In the genomic region with DNA sequence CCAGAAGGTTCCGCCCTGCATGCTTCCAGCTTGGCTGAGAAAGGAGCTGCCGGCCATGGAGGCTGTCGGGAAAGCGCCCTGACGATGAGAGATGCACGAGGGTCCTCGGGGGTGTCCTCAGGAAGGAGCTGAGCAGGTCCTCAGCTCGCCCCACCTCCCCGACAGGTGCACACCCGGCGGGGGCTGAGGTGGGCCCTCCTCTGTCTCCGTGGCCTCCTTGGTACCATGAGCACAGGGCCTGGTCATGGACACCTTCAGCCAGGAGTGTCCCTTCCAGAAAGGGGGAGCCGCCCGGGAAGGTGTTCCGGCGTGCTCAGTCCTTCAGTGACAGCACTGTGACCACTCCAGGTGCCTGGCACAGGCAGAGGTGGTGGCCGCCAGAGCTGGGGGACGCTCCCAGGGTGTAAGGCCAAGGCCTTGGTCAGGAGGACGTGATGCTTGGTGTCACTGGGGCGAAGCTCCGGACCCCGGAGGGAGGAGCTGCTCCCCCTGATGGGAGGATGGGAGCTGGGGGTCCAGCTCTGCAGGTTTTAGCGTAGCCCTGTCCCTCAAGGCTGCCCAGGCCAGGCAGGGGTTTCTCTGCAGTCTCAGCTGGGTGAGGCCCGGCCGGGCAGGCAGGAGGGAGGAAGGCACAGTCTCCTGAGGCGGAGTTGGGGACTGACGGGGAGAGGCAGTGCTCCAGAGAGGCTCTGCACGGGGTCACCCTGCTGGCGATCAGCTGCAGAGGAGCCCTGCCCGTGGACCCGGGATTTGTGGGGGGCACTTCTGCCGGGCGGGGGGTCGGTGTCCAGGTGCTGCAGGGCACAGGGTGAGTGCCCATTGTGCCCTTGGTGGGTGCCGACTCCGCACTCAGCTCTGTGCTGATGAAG, we compare ENCODE assay signal across 11 cellular contexts. TPM values are rescaled to one million over a fixed set of nuclear protein-coding genes. Genes with fewer than 3 reads are reported as not detected.
DNase-seq lines count a peak whose midpoint lies in the region; TF ChIP-seq lines count a peak whose summit lies in the region.
"Had no signal": no experiment of that assay in that cellular context is flagged by ENCODE, and none has a peak within 500 bp of the region (broad histone marks: within the 10 kb centered on the region; RNA-seq: fewer than 3 reads in every experiment).

No MANE protein-coding gene starts in this region.

- WGBS in esophagus squamous epithelium, 2 donors: 70 to 90% methylated on average over 2 of the region's 36 CpGs
- 96% methylated on average over 31 of the region's 36 CpGs for WGBS in hepatocyte (ENCODE audit: low lambda C conversion rate, missing lambda C conversion rate)

- H4K20me1 ChIP-seq in BLaER1 (no peaks in the 10 kb centered on the region), PC-9 (ENCODE audit: insufficient read depth) (no peaks in the 10 kb centered on the region), OCI-LY7 (ENCODE audit: insufficient read depth, low read length) (no peaks in the 10 kb centered on the region), hepatocyte (ENCODE audit: insufficient read depth, poor library complexity, severe bottlenecking) (no peaks in the 10 kb centered on the region)

- H3K9ac ChIP-seq in BLaER1 (peak overlapping the region; percentile 96), rectal smooth muscle tissue (ENCODE audit: low read length) (no peak overlapping the region)

- H3K36me3 ChIP-seq in BLaER1 (no peaks in the 10 kb centered on the region), PC-9 (ENCODE audit: low read depth) (no peaks in the 10 kb centered on the region), esophagus squamous epithelium (no peaks in the 10 kb centered on the region), rectal smooth muscle tissue (ENCODE audit: control insufficient read depth, insufficient read depth, low read length) (no peaks in the 10 kb centered on the region), OCI-LY7 (ENCODE audit: insufficient read depth, low read length) (no peaks in the 10 kb centered on the region), hepatocyte (replicated peaks; ENCODE audit: insufficient read depth, low read depth) (no peaks in the 10 kb centered on the region)
- H3K36me3 ChIP-seq: cardiac muscle cell had no signal

- CTCF ChIA-PET in PC-9 (lab: Charles Lee) (interaction anchor here (0.6 kb wide), 1 partner anchor 60 kb away, joined by 6 read pairs; no protein-coding TSS in a partner anchor), OCI-LY7 (lab: Charles Lee; ENCODE audit: unreplicated experiment) (no interaction called here)

- H3K27me3 ChIP-seq in BLaER1 (no peaks in the 10 kb centered on the region), PC-9 (ENCODE audit: insufficient read depth, low read depth) (no peaks in the 10 kb centered on the region), esophagus squamous epithelium (peaks cover 0 to 29% (median 0%) of the 10 kb centered on the region in 4 donors), rectal smooth muscle tissue (ENCODE audit: control insufficient read depth, insufficient read depth, low read length) (no peaks in the 10 kb centered on the region), hepatocyte (no peaks in the 10 kb centered on the region)
- H3K27me3 ChIP-seq: cardiac muscle cell had no signal

- peaks cover 18% of the 10 kb centered on the region for H3F3A ChIP-seq in PC-9 (ENCODE audit: insufficient read depth, low read depth)

- intact Hi-C loops in PC-9 (cut with micrococcal nuclease; ENCODE audit: unreplicated experiment): no loop called here
- intact Hi-C loops in esophagus squamous epithelium (cut with DNase I): loop anchor here (10.0 kb wide), 1 partner anchor 135 kb away; no protein-coding TSS in a partner anchor
- intact Hi-C loops in OCI-LY7 (cut with micrococcal nuclease; ENCODE audit: unreplicated experiment): no loop called here

- no peak for TF ChIP-seq POLR2A in esophagus squamous epithelium (IDR thresholded peaks at IDR 0.05)

- H3K4me1 ChIP-seq in BLaER1: peaks cover 60% of the 10 kb centered on the region
- H3K4me1 ChIP-seq in PC-9 (replicated peaks; ENCODE audit: insufficient read depth): peaks cover 19% of the 10 kb centered on the region
- peaks cover 24 to 70% (median 27%) of the 10 kb centered on the region in 3 donors for H3K4me1 ChIP-seq in esophagus squamous epithelium
- no peaks in the 10 kb centered on the region for H3K4me1 ChIP-seq in rectal smooth muscle tissue (ENCODE audit: control insufficient read depth, insufficient read depth, low read length)
- H3K4me1 ChIP-seq in OCI-LY7 (ENCODE audit: insufficient read depth, low read length, poor library complexity, severe bottlenecking): no peaks in the 10 kb centered on the region
- H3K4me1 ChIP-seq in hepatocyte (ENCODE audit: insufficient read depth): no peaks in the 10 kb centered on the region

- H3K4me3 ChIP-seq in BLaER1: peak overlapping the region; percentile 72
- H3K4me3 ChIP-seq in PC-9: no peak overlapping the region
- H3K4me3 ChIP-seq in esophagus squamous epithelium: peak overlapping the region; percentile 46 to 71 (median 57)
- H3K4me3 ChIP-seq in rectal smooth muscle tissue (ENCODE audit: low read length): peak overlapping the region; percentile 66
- H3K4me3 ChIP-seq in OCI-LY7 (ENCODE audit: low read depth, low read length, poor library complexity, severe bottlenecking): no peak overlapping the region
- no peak overlapping the region for H3K4me3 ChIP-seq in hepatocyte
- H3K4me3 ChIP-seq: cardiac muscle cell had no signal

- H3K9me3 ChIP-seq in BLaER1 (peaks cover 14% of the 10 kb centered on the region), PC-9 (ENCODE audit: insufficient read depth, low read depth) (peaks cover 4% of the 10 kb centered on the region; the same call in 1 of the 2 replicates), esophagus squamous epithelium (no peaks in the 10 kb centered on the region), OCI-LY7 (ENCODE audit: low read length) (no peaks in the 10 kb centered on the region), hepatocyte (ENCODE audit: low read depth) (no peaks in the 10 kb centered on the region)

- DNase-seq in PC-9 (no peak), esophagus squamous epithelium (lab: John Stamatoyannopoulos, UW) (no peak), NCI-H2171 treated with DMSO at 0.1 percent for 48 hours (lab: John Stamatoyannopoulos, UW) (no peak), DMS 273 treated with DMSO at 0.1 percent for 48 hours (lab: John Stamatoyannopoulos, UW) (no peak), OCI-LY7 (ENCODE audit: low spot score) (no peak), hepatocyte (ENCODE audit: low spot score) (no peak)
- DNase-seq: CD4-positive, alpha-beta memory T cell; HFFc6 had no signal

- no peak for TF ChIP-seq CTCF in PC-9 (conservative IDR thresholded peaks at IDR 0.05)
- no peak for TF ChIP-seq CTCF in esophagus squamous epithelium (IDR thresholded peaks at IDR 0.05)
- no peak for TF ChIP-seq CTCF in OCI-LY7 (conservative IDR thresholded peaks at IDR 0.05; ENCODE audit: low read length)
- no peak for TF ChIP-seq CTCF in hepatocyte (IDR thresholded peaks at IDR 0.05; ENCODE audit: poor library complexity)

- H2AFZ ChIP-seq in PC-9 (no peak overlapping the region), OCI-LY7 (ENCODE audit: low read length) (no peak overlapping the region), hepatocyte (no peak overlapping the region)

- H3K27ac ChIP-seq in BLaER1: peak overlapping the region; percentile 99
- H3K27ac ChIP-seq in PC-9: no peak overlapping the region
- H3K27ac ChIP-seq in esophagus squamous epithelium: peak overlapping the region; percentile 50 to 84 (median 77)
- no peak overlapping the region for H3K27ac ChIP-seq in rectal smooth muscle tissue (ENCODE audit: low read depth, low read length)
- H3K27ac ChIP-seq in OCI-LY7 (ENCODE audit: low read depth, low read length, poor library complexity, severe bottlenecking): no peak overlapping the region
- H3K27ac ChIP-seq in hepatocyte: no peak overlapping the region
- H3K27ac ChIP-seq: cardiac muscle cell had no signal

- H3K9me2 ChIP-seq in PC-9 (ENCODE audit: insufficient read depth): no peaks in the 10 kb centered on the region
- H3K9me2 ChIP-seq in OCI-LY7 (ENCODE audit: insufficient read depth, low read length): no peaks in the 10 kb centered on the region
- no peaks in the 10 kb centered on the region for H3K9me2 ChIP-seq in hepatocyte (replicated peaks; ENCODE audit: insufficient read depth)

- POLR2A ChIA-PET in PC-9 (lab: Charles Lee; ENCODE audit: unreplicated experiment): interaction anchor here (0.6 to 0.7 kb wide), 2 partner anchors 40 to 250 kb away, joined by 5 to 8 read pairs; no protein-coding TSS in a partner anchor
- POLR2A ChIA-PET in OCI-LY7 (lab: Charles Lee): interaction anchor here (0.7 kb wide), 1 partner anchor 11 kb away, joined by 5 read pairs; no protein-coding TSS in a partner anchor

- no peaks in the 10 kb centered on the region for H3K79me2 ChIP-seq in PC-9 (ENCODE audit: low read depth)
- no peaks in the 10 kb centered on the region for H3K79me2 ChIP-seq in OCI-LY7 (ENCODE audit: insufficient read depth, low read depth, low read length)
- H3K79me2 ChIP-seq in hepatocyte: no peaks in the 10 kb centered on the region

- H3K4me2 ChIP-seq in BLaER1 (peak overlapping the region; percentile 99), PC-9 (no peak overlapping the region), OCI-LY7 (ENCODE audit: low read length) (no peak overlapping the region), hepatocyte (no peak overlapping the region)

- BruUV-seq in PC-9 (replicated peaks; lab: Mats Ljungman, UMichigan) (TSS peak; percentile 16), OCI-LY7 (replicated peaks; lab: Mats Ljungman, UMichigan) (no TSS peak)

RNA-seq across cellular contexts. Expression of a gene that starts 56.6 kb away (rescaled TPM):
- total RNA-seq in PC-9 (2021): 137 and 182 TPM in 2 replicates
- 100 to 1,000 TPM in 3 of 4 donors, 10 to 100 TPM in 1; 96.5 to 193 (median 160) TPM for total RNA-seq in esophagus squamous epithelium
- total RNA-seq in OCI-LY7 (2014; rRNA removed; shearing (Covaris generic)): 56.4 and 69.3 TPM in 2 replicates
- 65.9 and 66.4 TPM in 2 replicates for total RNA-seq in OCI-LY7 (2022)
- total RNA-seq in hepatocyte: 92.2 and 118 TPM in 2 replicates
- 106 and 110 TPM in 2 replicates for polyA plus RNA-seq in hepatocyte

Comparison
In these comparisons a context has a peak if more than half of its experiments do, and no peak if none do; other contexts are left out.
1. H3K27ac ChIP-seq: peak in BLaER1 (single experiment) and esophagus squamous epithelium (4 of 4); none in PC-9 (single experiment), rectal smooth muscle tissue (single experiment), OCI-LY7 (single experiment) and hepatocyte (single experiment).
2. H3K4me3 ChIP-seq: peak in BLaER1 (single experiment), esophagus squamous epithelium (4 of 4) and rectal smooth muscle tissue (single experiment); none in PC-9 (single experiment), OCI-LY7 (single experiment) and hepatocyte (single experiment).